In genomic region chr18:62438402-62438801, GRCh38 we compare ENCODE assay signal across 1 cellular context.
TF ChIP-seq lines count a peak whose summit lies in the region.

No MANE protein-coding gene starts in this region.

TF ChIP-seq in K562, 482 proteins besides CTCF, POLR2A, EP300 and RAD21:
- TF ChIP-seq MTA3 (IDR thresholded peaks at IDR 0.05; ENCODE audit: borderline replicate concordance) (no peak), ZNF584 (CRISPR knock-in tag; IDR thresholded peaks at IDR 0.05; ENCODE audit: low read depth) (no peak), HEY1 (CRISPR knock-in tag; IDR thresholded peaks at IDR 0.05; ENCODE audit: borderline replicate concordance) (no peak), SRSF1 (IDR thresholded peaks at IDR 0.05; ENCODE audit: low read depth, low read length) (no peak), ARID2 (IDR thresholded peaks at IDR 0.05) (no peak), POLR2G (IDR thresholded peaks at IDR 0.05; ENCODE audit: low read depth, low read length) (no peak), HSF4 (CRISPR knock-in tag; IDR thresholded peaks at IDR 0.05; ENCODE audit: borderline replicate concordance) (no peak), BDP1 (IDR thresholded peaks at IDR 0.05; ENCODE audit: insufficient read depth, insufficient read length) (no peak), TRIM24 (IDR thresholded peaks at IDR 0.05) (no peak), NCOA4 (IDR thresholded peaks at IDR 0.05; ENCODE audit: partially characterized antibody) (no peak), ARID4B (CRISPR knock-in tag; IDR thresholded peaks at IDR 0.05) (no peak), C11orf30 (IDR thresholded peaks at IDR 0.05; ENCODE audit: low read depth) (no peak), FOXA1 (IDR thresholded peaks at IDR 0.05; ENCODE audit: borderline replicate concordance) (no peak), TCF15 (CRISPR knock-in tag; IDR thresholded peaks at IDR 0.05) (no peak)
- TF ChIP-seq, protein P1, sequence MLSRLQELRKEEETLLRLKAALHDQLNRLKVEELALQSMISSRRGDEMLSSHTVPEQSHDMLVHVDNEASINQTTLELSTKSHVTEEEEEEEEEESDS (CRISPR knock-in tag; IDR thresholded peaks at IDR 0.05) = no peak
TF ChIP-seq in K562: peak in this region for 0.
